Comparison of ENCODE assay signal across 19 cellular contexts in genomic region chr11:27087425-27087824, GRCh38.
"Had no signal": no experiment of that assay in that cellular context is flagged by ENCODE, and none has a peak within 500 bp of the region (broad histone marks: within the 10 kb centered on the region; RNA-seq: fewer than 3 reads in every experiment).

No MANE protein-coding gene starts in this region.

- H3K27ac ChIP-seq: hepatocyte, left lung, right atrium auricular region had no signal

- H3K4me1 ChIP-seq: left lung, right atrium auricular region had no signal

- H3K4me3 Mint-ChIP-seq: activated CD8-positive, alpha-beta memory T cell treated with anti-CD3 and anti-CD28 coated beads, Interleukin-2, amount 10 ng/mL, durations not matched to agents 7 days and 5 days; activated naive CD4-positive, alpha-beta T cell treated with anti-CD3 and anti-CD28 coated beads, Interleukin-2, amount 50 U/mL, for 24 hours; activated T-cell treated with anti-CD3 and anti-CD28 coated beads, Interleukin-2, amount 50 U/mL, for 4 hours; brain; memory B cell; naive thymus-derived CD8-positive, alpha-beta T cell had no signal

- H3K4me1 Mint-ChIP-seq: activated CD8-positive, alpha-beta memory T cell treated with anti-CD3 and anti-CD28 coated beads, Interleukin-2, amount 10 ng/mL, durations not matched to agents 7 days and 5 days; activated naive CD4-positive, alpha-beta T cell treated with anti-CD3 and anti-CD28 coated beads, Interleukin-2, amount 50 U/mL, for 24 hours; memory B cell; naive thymus-derived CD8-positive, alpha-beta T cell had no signal

- DNase-seq: activated CD4-positive, alpha-beta T cell treated with anti-CD3 and anti-CD28 coated beads for 1 hour; activated CD4-positive, alpha-beta T cell treated with anti-CD3 and anti-CD28 coated beads, Interleukin-2, amount 50 U/mL, for 4 hours; activated CD8-positive, alpha-beta memory T cell treated with anti-CD3 and anti-CD28 coated beads, Interleukin-2, amount 10 ng/mL, durations not matched to agents 7 days and 5 days; activated effector memory CD4-positive, alpha-beta T cell treated with Interleukin-2 at 50 U/mL for 16 hours; activated T-cell treated with anti-CD3 and anti-CD28 coated beads, Interleukin-2, amount 50 U/mL, for 4 hours; erythroblast; kidney; left lung; naive thymus-derived CD8-positive, alpha-beta T cell; posterior cingulate gyrus; stimulated activated CD4-positive, alpha-beta T cell treated with anti-CD3 and anti-CD28 coated beads, Interleukin-4, amount 100 ng/mL, for 24 hours; stimulated activated naive CD4-positive, alpha-beta T cell; trophoblast cell had no signal

- H3K36me3 ChIP-seq: left lung, right atrium auricular region had no signal

- H3K27ac Mint-ChIP-seq: activated CD8-positive, alpha-beta memory T cell treated with anti-CD3 and anti-CD28 coated beads, Interleukin-2, amount 10 ng/mL, durations not matched to agents 7 days and 5 days; activated naive CD4-positive, alpha-beta T cell treated with anti-CD3 and anti-CD28 coated beads, Interleukin-2, amount 50 U/mL, for 24 hours; brain; memory B cell; naive thymus-derived CD8-positive, alpha-beta T cell had no signal

- H3K36me3 Mint-ChIP-seq: activated CD8-positive, alpha-beta memory T cell treated with anti-CD3 and anti-CD28 coated beads, Interleukin-2, amount 10 ng/mL, durations not matched to agents 7 days and 5 days; activated naive CD4-positive, alpha-beta T cell treated with anti-CD3 and anti-CD28 coated beads, Interleukin-2, amount 50 U/mL, for 24 hours; memory B cell had no signal

- ATAC-seq: activated CD8-positive, alpha-beta memory T cell treated with anti-CD3 and anti-CD28 coated beads, Interleukin-2, amount 10 ng/mL, durations not matched to agents 7 days and 5 days; activated T-cell treated with anti-CD3 and anti-CD28 coated beads, Interleukin-2, amount 50 U/mL, for 4 hours; left lung; naive thymus-derived CD8-positive, alpha-beta T cell had no signal

- H3K27me3 Mint-ChIP-seq: activated CD8-positive, alpha-beta memory T cell treated with anti-CD3 and anti-CD28 coated beads, Interleukin-2, amount 10 ng/mL, durations not matched to agents 7 days and 5 days; activated naive CD4-positive, alpha-beta T cell treated with anti-CD3 and anti-CD28 coated beads, Interleukin-2, amount 50 U/mL, for 24 hours; brain had no signal

- H3K4me3 ChIP-seq: hepatocyte, left lung, right atrium auricular region, skin epidermis had no signal

- H3K27me3 ChIP-seq: hepatocyte, left lung, right atrium auricular region had no signal
